ENCODE assay signal across 20 cellular contexts in genomic region chr6:106257195-106257594, GRCh38.
DNase-seq lines count a peak whose midpoint lies in the region; ATAC-seq, FAIRE-seq and TF ChIP-seq lines count a peak whose summit lies in the region.
"Had no signal": no experiment of that assay in that cellular context is flagged by ENCODE, and none has a peak within 500 bp of the region (broad histone marks: within the 10 kb centered on the region; RNA-seq: fewer than 3 reads in every experiment).

No MANE protein-coding gene starts in this region.

- CTCF ChIA-PET in HEK293 (lab: Yijun Ruan, JAX) (interaction anchor here (0.5 to 2.3 kb wide), 5 partner anchors 10 to 822 kb away, joined by 3 to 9 read pairs (median 3); no protein-coding TSS in a partner anchor), PC-3 (lab: Charles Lee) (no interaction called here)

- FAIRE-seq in bronchial epithelial cell (lab: Jason Lieb, UNC), result no peak

- no peaks in the 10 kb centered on the region for H3F3A ChIP-seq in PC-3 (ENCODE audit: low read length, unreplicated experiment)

- ATAC-seq in PC-3, result 0 out of 2 replicates have a peak, but pooled peaks have one; percentile 7
- ATAC-seq in GM21737 (IDR thresholded peaks at IDR 0.05; ENCODE audit: unreplicated experiment), result no peak

- H3K4me3 ChIP-seq in HEK293 (ENCODE audit: low read depth, low read length), result no peak overlapping the region
- peak overlapping the region; percentile 34; the same call in 1 of the 2 replicates for H3K4me3 ChIP-seq in PC-3 (ENCODE audit: low read length)
- no peak overlapping the region for H3K4me3 ChIP-seq in bronchial epithelial cell (ENCODE audit: low read depth, low read length)
- H3K4me3 ChIP-seq in skeletal muscle satellite cell (ENCODE audit: low read length), result no peak overlapping the region
- H3K4me3 ChIP-seq: BLaER1 treated with 17β-estradiol and CSF1 and Interleukin-3, amounts not matched to agents 10 nM and 100 nM; esophagus muscularis mucosa; hepatocyte; tibial nerve had no signal

- POLR2A ChIA-PET in HEK293 (lab: Yijun Ruan, JAX) (no interaction called here), PC-3 (lab: Charles Lee; ENCODE audit: unreplicated experiment) (no interaction called here)

- DNase-seq in PC-3, result peak; percentile 62
- DNase-seq in bronchial epithelial cell (ENCODE audit: low read depth), result peak; percentile 82
- no peak for DNase-seq in activated CD4-positive, CD25-positive, alpha-beta regulatory T cell treated with anti-CD3 and anti-CD28 coated beads, Interleukin-2, amount 50 U/mL, for 72 hours
- no peak for DNase-seq in stimulated activated CD4-positive, alpha-beta T cell treated with anti-CD3 and anti-CD28 coated beads, Interleukin-4, amount 100 ng/mL, for 1 hour
- DNase-seq: activated CD4-positive, alpha-beta T cell treated with anti-CD3 and anti-CD28 coated beads, Interleukin-2, amount 10 ng/mL, durations not matched to agents 24 days and 14 days; activated naive CD4-positive, alpha-beta T cell treated with anti-CD3 and anti-CD28 coated beads, Interleukin-2, amount 10 ng/mL, durations not matched to agents 7 days and 5 days; dermis blood vessel endothelial cell; H7; MM.1S; NCI-H187 treated with DMSO at 0.1 percent for 48 hours; NCI-H510A; stimulated activated CD4-positive, alpha-beta T cell treated with anti-CD3 and anti-CD28 coated beads, Interleukin-12 subunit alpha, Interleukin-12 subunit beta, amount 100 ng/mL, for 4 hours; stimulated activated naive CD4-positive, alpha-beta T cell treated with Interleukin-2 at 50 U/mL for 16 hours had no signal

- no peaks in the 10 kb centered on the region for H3K9me3 ChIP-seq in HEK293 (ENCODE audit: control insufficient read depth, insufficient read depth, low read depth, low read length)
- H3K9me3 ChIP-seq in PC-3 (ENCODE audit: low read length), result no peaks in the 10 kb centered on the region
- H3K9me3 ChIP-seq in skeletal muscle satellite cell (replicated peaks; ENCODE audit: low read length), result no peaks in the 10 kb centered on the region
- H3K9me3 ChIP-seq: esophagus muscularis mucosa, tibial nerve had no signal

- H3K79me2 ChIP-seq in PC-3 (ENCODE audit: low read length), result peaks cover 66% of the 10 kb centered on the region

- intact Hi-C loops in PC-3 (cut with micrococcal nuclease), result no loop called here

- H3K36me3 ChIP-seq in HEK293 (ENCODE audit: control insufficient read depth in 2 of 2, insufficient read depth in 1 of 2, low read length in 2 of 2) (no peaks in the 10 kb centered on the region), PC-3 (ENCODE audit: low read depth, low read length) (no peaks in the 10 kb centered on the region), bronchial epithelial cell (ENCODE audit: control insufficient read depth, insufficient read depth, low read length) (no peaks in the 10 kb centered on the region), skeletal muscle satellite cell (ENCODE audit: insufficient read depth, low read length) (no peaks in the 10 kb centered on the region)
- H3K36me3 ChIP-seq: esophagus muscularis mucosa, tibial nerve had no signal

- no peak for TF ChIP-seq CTCF in HEK293 (tag by site-specific recombination; IDR thresholded peaks at IDR 0.05)
- TF ChIP-seq CTCF in PC-3 (conservative IDR thresholded peaks at IDR 0.05; ENCODE audit: low read depth, low read length), result no peak
- no peak for TF ChIP-seq CTCF in bronchial epithelial cell (IDR thresholded peaks at IDR 0.05; ENCODE audit: insufficient read depth, low read length, severe bottlenecking)

- H3K27me3 ChIP-seq in PC-3 (ENCODE audit: low read length) (no peaks in the 10 kb centered on the region), bronchial epithelial cell (ENCODE audit: control insufficient read depth, insufficient read depth, low read length) (no peaks in the 10 kb centered on the region), skeletal muscle satellite cell (ENCODE audit: control insufficient read depth, insufficient read depth, low read length) (no peaks in the 10 kb centered on the region)
- H3K27me3 ChIP-seq: BLaER1 treated with 17β-estradiol and CSF1 and Interleukin-3, amounts not matched to agents 10 nM and 100 nM; esophagus muscularis mucosa; hepatocyte; tibial nerve had no signal

- H3K9me2 ChIP-seq in PC-3 (replicated peaks; ENCODE audit: low read length), result no peaks in the 10 kb centered on the region

- H3K4me2 ChIP-seq in PC-3 (ENCODE audit: low read length) (peak overlapping the region; percentile 58), skeletal muscle satellite cell (ENCODE audit: low read length) (peak overlapping the region; percentile 40)
- H3K4me2 ChIP-seq: BLaER1 treated with 17β-estradiol and CSF1 and Interleukin-3, amounts not matched to agents 10 nM and 100 nM; hepatocyte had no signal

- BruUV-seq in PC-3 (replicated peaks; lab: Mats Ljungman, UMichigan), result no TSS peak

- H3K4me1 ChIP-seq in HEK293 (ENCODE audit: control insufficient read depth, insufficient read depth, low read length), result peaks cover 2% of the 10 kb centered on the region; the same call in 1 of the 2 replicates
- H3K4me1 ChIP-seq in PC-3 (ENCODE audit: insufficient read depth, low read length), result peaks cover 73% of the 10 kb centered on the region
- peaks cover 66% of the 10 kb centered on the region for H3K4me1 ChIP-seq in skeletal muscle satellite cell (ENCODE audit: control insufficient read depth, insufficient read depth, low read length)
- H3K4me1 ChIP-seq: BLaER1 treated with 17β-estradiol and CSF1 and Interleukin-3, amounts not matched to agents 10 nM and 100 nM had no signal

- H3K9ac ChIP-seq in PC-3 (ENCODE audit: low read length), result no peak overlapping the region
- H3K9ac ChIP-seq in skeletal muscle satellite cell (ENCODE audit: low read depth, low read length), result no peak overlapping the region
- H3K9ac ChIP-seq: BLaER1 treated with 17β-estradiol and CSF1 and Interleukin-3, amounts not matched to agents 10 nM and 100 nM had no signal

- no peak overlapping the region for H2AFZ ChIP-seq in PC-3 (ENCODE audit: low read length)
- H2AFZ ChIP-seq: hepatocyte had no signal

- H3K27ac ChIP-seq in HEK293 (ENCODE audit: extremely low read depth, low read depth, low read length) (no peak overlapping the region), PC-3 (ENCODE audit: low read length) (peak overlapping the region; percentile 62)
- H3K27ac ChIP-seq: BLaER1 treated with 17β-estradiol and CSF1 and Interleukin-3, amounts not matched to agents 10 nM and 100 nM; esophagus muscularis mucosa; hepatocyte; tibial nerve had no signal

- no peaks in the 10 kb centered on the region for H4K20me1 ChIP-seq in PC-3 (ENCODE audit: low read length)

TF ChIP-seq in HEK293, 187 proteins besides CTCF, POLR2A, EP300 and RAD21 (continues in another document):
- TF ChIP-seq INSM2 (tag by site-specific recombination; IDR thresholded peaks at IDR 0.05) (0 out of 2 replicates have a peak, but pooled peaks have one; percentile 44), PRDM2 (tag by site-specific recombination; IDR thresholded peaks at IDR 0.05; ENCODE audit: borderline replicate concordance) (no peak), ZNF221 (tag by site-specific recombination; IDR thresholded peaks at IDR 0.05; ENCODE audit: borderline replicate concordance) (no peak), ZNF548 (tag by site-specific recombination; IDR thresholded peaks at IDR 0.05) (no peak)

Comparison
In these comparisons a context has a peak if more than half of its experiments do, and no peak if none do; other contexts are left out.
1. DNase-seq: peak in PC-3 (single experiment) and bronchial epithelial cell (single experiment); none in activated CD4-positive, CD25-positive, alpha-beta regulatory T cell treated with anti-CD3 and anti-CD28 coated beads, Interleukin-2, amount 50 U/mL, for 72 hours (single experiment) and stimulated activated CD4-positive, alpha-beta T cell treated with anti-CD3 and anti-CD28 coated beads, Interleukin-4, amount 100 ng/mL, for 1 hour (single experiment).